29 cellular contexts compared by ENCODE assay signal in genomic region chr3:171099911-171100310, GRCh38.
"Had no signal": no experiment of that assay in that cellular context is flagged by ENCODE, and none has a peak within 500 bp of the region (broad histone marks: within the 10 kb centered on the region; RNA-seq: fewer than 3 reads in every experiment).

No MANE protein-coding gene starts in this region.

- H3K4me3 Mint-ChIP-seq: activated CD4-positive, alpha-beta T cell treated with anti-CD3 and anti-CD28 coated beads for 36 hours; activated naive CD8-positive, alpha-beta T cell; brain; effector memory CD8-positive, alpha-beta T cell; mesothelial cell of epicardium; naive B cell; stimulated activated memory B cell treated with anti-CD40 and anti-IgM and Interleukin-4, amounts not matched to agents 10 μg/mL and 1 μg/mL and 100 μg/mL, for 72 hours; stimulated activated naive CD8-positive, alpha-beta T cell treated with anti-CD3 and anti-CD28 coated beads, Interleukin-15, amount 100 ng/mL, for 72 hours; type B pancreatic cell had no signal

- H3K27me3 ChIP-seq: adrenal gland, ascending aorta, gastrocnemius medialis, pancreas, sigmoid colon had no signal

- DNase-seq: activated CD4-positive, alpha-beta T cell treated with anti-CD3 and anti-CD28 coated beads for 36 hours; activated CD4-positive, CD25-positive, alpha-beta regulatory T cell; activated effector memory CD4-positive, alpha-beta T cell treated with Interleukin-2 at 50 U/mL for 16 hours; activated naive CD4-positive, alpha-beta T cell treated with Interleukin-2 at 50 U/mL for 16 hours; activated T-cell treated with anti-CD3 and anti-CD28 coated beads for 4 hours; adrenal gland; cortex of kidney; effector memory CD8-positive, alpha-beta T cell; erythroblast; gastrocnemius medialis; hippocampal formation; left cardiac atrium; naive B cell; pancreas; retina; sigmoid colon; stimulated activated CD4-positive, alpha-beta T cell treated with anti-CD3 and anti-CD28 coated beads, Interleukin-1b, Interleukin-23, amount 100 ng/mL, for 48 hours; stimulated activated CD4-positive, alpha-beta T cell treated with anti-CD3 and anti-CD28 coated beads, Interleukin-4, amount 100 ng/mL, for 4 hours; stimulated activated CD8-positive, alpha-beta memory T cell treated with anti-CD3 and anti-CD28 coated beads, Interleukin-4, amount 100 ng/mL, for 48 hours; stimulated activated naive CD8-positive, alpha-beta T cell treated with anti-CD3 and anti-CD28 coated beads, Interleukin-15, amount 100 ng/mL, for 72 hours; substantia nigra had no signal

- H3K4me3 ChIP-seq: adrenal gland, ascending aorta, gastrocnemius medialis, pancreas, prostate gland, sigmoid colon, smooth muscle cell had no signal

- H3K27me3 Mint-ChIP-seq: activated CD4-positive, alpha-beta T cell treated with anti-CD3 and anti-CD28 coated beads for 36 hours; activated naive CD8-positive, alpha-beta T cell; brain; effector memory CD8-positive, alpha-beta T cell; naive B cell; stimulated activated naive CD8-positive, alpha-beta T cell treated with anti-CD3 and anti-CD28 coated beads, Interleukin-15, amount 100 ng/mL, for 72 hours; type B pancreatic cell had no signal

- H3K4me1 ChIP-seq: adrenal gland, ascending aorta, pancreas, prostate gland, sigmoid colon had no signal

- H3K36me3 ChIP-seq: adrenal gland, pancreas, prostate gland had no signal

- H3K9me3 Mint-ChIP-seq: brain; effector memory CD8-positive, alpha-beta T cell; stimulated activated naive CD8-positive, alpha-beta T cell treated with anti-CD3 and anti-CD28 coated beads, Interleukin-15, amount 100 ng/mL, for 72 hours; type B pancreatic cell had no signal

- H3K4me1 Mint-ChIP-seq: activated CD4-positive, alpha-beta T cell treated with anti-CD3 and anti-CD28 coated beads for 36 hours; brain; mesothelial cell of epicardium; naive B cell; stimulated activated memory B cell treated with anti-CD40 and anti-IgM and Interleukin-4, amounts not matched to agents 10 μg/mL and 1 μg/mL and 100 μg/mL, for 72 hours; stimulated activated naive CD8-positive, alpha-beta T cell treated with anti-CD3 and anti-CD28 coated beads, Interleukin-15, amount 100 ng/mL, for 72 hours had no signal

- H3K9me3 ChIP-seq: adrenal gland, ascending aorta, gastrocnemius medialis, pancreas, prostate gland, sigmoid colon had no signal

- ATAC-seq: activated CD4-positive, alpha-beta T cell treated with anti-CD3 and anti-CD28 coated beads for 36 hours; effector memory CD8-positive, alpha-beta T cell; gastrocnemius medialis; left cardiac atrium; pancreas; stimulated activated naive CD8-positive, alpha-beta T cell treated with anti-CD3 and anti-CD28 coated beads, Interleukin-15, amount 100 ng/mL, for 72 hours had no signal

- H3K4me2 ChIP-seq: smooth muscle cell had no signal

- H3K27ac ChIP-seq: adrenal gland, ascending aorta, gastrocnemius medialis, pancreas, prostate gland, sigmoid colon had no signal
